Comparison of ENCODE assay signal across 1 cellular context in genomic region chr5:177427919-177428573, GRCh38.
TF ChIP-seq lines count a peak whose summit lies in the region.

No MANE protein-coding gene starts in this region.

TF ChIP-seq in K562, 482 proteins besides CTCF, POLR2A, EP300 and RAD21 (continued from another document and continues in another):
- TF ChIP-seq CHD7 (IDR thresholded peaks at IDR 0.05; ENCODE audit: low read depth, low read length) (no peak), CTCFL (IDR thresholded peaks at IDR 0.05; ENCODE audit: borderline replicate concordance, insufficient read depth, low read depth, low read length, poor library complexity, severe bottlenecking) (peak; percentile 50), ZNF551 (CRISPR knock-in tag; IDR thresholded peaks at IDR 0.05) (no peak), RNF2 (IDR thresholded peaks at IDR 0.05) (peak; percentile 31; the same call in 1 of the 2 replicates), FOXA3 (CRISPR knock-in tag; conservative IDR thresholded peaks at IDR 0.05 in 1 of 2, IDR thresholded peaks at IDR 0.05 in 1 of 2) (no peak), ZNF785 (CRISPR knock-in tag; IDR thresholded peaks at IDR 0.05) (no peak), MBD2 (IDR thresholded peaks at IDR 0.05; ENCODE audit: borderline replicate concordance, low read depth) (no peak), TRIM28 (IDR thresholded peaks at IDR 0.05) (no peak), MEIS2 (IDR thresholded peaks at IDR 0.05; ENCODE audit: partially characterized antibody) (no peak), STAT5A (IDR thresholded peaks at IDR 0.05; ENCODE audit: borderline replicate concordance, low read length) (no peak), TAL1 (IDR thresholded peaks at IDR 0.05) (no peak), GTF2F1 (IDR thresholded peaks at IDR 0.05; ENCODE audit: low read depth, low read length) (no peak), ZNF23 (CRISPR knock-in tag; IDR thresholded peaks at IDR 0.05) (no peak), TCF15 (CRISPR knock-in tag; IDR thresholded peaks at IDR 0.05) (no peak), SRSF7 (optimal IDR thresholded peaks at IDR 0.05; ENCODE audit: low read depth, low read length) (no peak), MITF (IDR thresholded peaks at IDR 0.05) (no peak), PRPF4 (IDR thresholded peaks at IDR 0.05; ENCODE audit: insufficient read depth, low read depth, low read length, poor library complexity, severe bottlenecking) (no peak), MXD1 (CRISPR knock-in tag; IDR thresholded peaks at IDR 0.05; ENCODE audit: borderline replicate concordance, poor library complexity, severe bottlenecking) (no peak), ZNF764 (CRISPR knock-in tag; IDR thresholded peaks at IDR 0.05; ENCODE audit: low read depth) (no peak), MTA2 (IDR thresholded peaks at IDR 0.05; ENCODE audit: low read depth) (no peak), FOSL1 (tag; conservative IDR thresholded peaks at IDR 0.05) (no peak), LEF1 (IDR thresholded peaks at IDR 0.05) (no peak), MTA3 (IDR thresholded peaks at IDR 0.05; ENCODE audit: borderline replicate concordance) (peak; percentile 29; the same call in 1 of the 2 replicates), HMBOX1 (IDR thresholded peaks at IDR 0.05) (no peak), KDM4B (IDR thresholded peaks at IDR 0.05; ENCODE audit: borderline replicate concordance in 2 of 2, low read depth in 1 of 2) (no peak), PRDM10 (IDR thresholded peaks at IDR 0.05; ENCODE audit: partially characterized antibody) (no peak), CHD1 (IDR thresholded peaks at IDR 0.05; ENCODE audit: low read length) (no peak), NFIC (IDR thresholded peaks at IDR 0.05) (no peak; the same call in 1 of the 2 replicates), GATAD2A (IDR thresholded peaks at IDR 0.05) (0 out of 2 replicates have a peak, but pooled peaks have one; percentile 38), MAX (CRISPR knock-in tag; IDR thresholded peaks at IDR 0.05) (no peak), NCOA2 (IDR thresholded peaks at IDR 0.05; ENCODE audit: partially characterized antibody in 2 of 2) (no peak), KLF16 (IDR thresholded peaks at IDR 0.05) (no peak), BHLHE40 (IDR thresholded peaks at IDR 0.05; ENCODE audit: low read length) (0 out of 2 replicates have a peak, but pooled peaks have one; percentile 26), ZBED1 (IDR thresholded peaks at IDR 0.05) (no peak), ZNF217 (CRISPR knock-in tag; IDR thresholded peaks at IDR 0.05) (no peak), BACH1 (tag; IDR thresholded peaks at IDR 0.05) (0 out of 2 replicates have a peak, but pooled peaks have one; percentile 30), TFAP4 (CRISPR knock-in tag; IDR thresholded peaks at IDR 0.05; ENCODE audit: borderline replicate concordance) (peak; percentile 61; the same call in 1 of the 2 replicates), ZNF3 (CRISPR knock-in tag; IDR thresholded peaks at IDR 0.05) (no peak), TAF7 (tag; IDR thresholded peaks at IDR 0.05) (no peak), RBM14 (IDR thresholded peaks at IDR 0.05; ENCODE audit: borderline replicate concordance, insufficient read depth, low read depth, low read length) (no peak), RCOR1 (IDR thresholded peaks at IDR 0.05; ENCODE audit: borderline replicate concordance in 1 of 2, low read depth in 2 of 2, low read length in 2 of 2) (peak in 1 of 2 experiments; percentile 86; a peak in 2 of 4 replicates)
